In the genomic region with DNA sequence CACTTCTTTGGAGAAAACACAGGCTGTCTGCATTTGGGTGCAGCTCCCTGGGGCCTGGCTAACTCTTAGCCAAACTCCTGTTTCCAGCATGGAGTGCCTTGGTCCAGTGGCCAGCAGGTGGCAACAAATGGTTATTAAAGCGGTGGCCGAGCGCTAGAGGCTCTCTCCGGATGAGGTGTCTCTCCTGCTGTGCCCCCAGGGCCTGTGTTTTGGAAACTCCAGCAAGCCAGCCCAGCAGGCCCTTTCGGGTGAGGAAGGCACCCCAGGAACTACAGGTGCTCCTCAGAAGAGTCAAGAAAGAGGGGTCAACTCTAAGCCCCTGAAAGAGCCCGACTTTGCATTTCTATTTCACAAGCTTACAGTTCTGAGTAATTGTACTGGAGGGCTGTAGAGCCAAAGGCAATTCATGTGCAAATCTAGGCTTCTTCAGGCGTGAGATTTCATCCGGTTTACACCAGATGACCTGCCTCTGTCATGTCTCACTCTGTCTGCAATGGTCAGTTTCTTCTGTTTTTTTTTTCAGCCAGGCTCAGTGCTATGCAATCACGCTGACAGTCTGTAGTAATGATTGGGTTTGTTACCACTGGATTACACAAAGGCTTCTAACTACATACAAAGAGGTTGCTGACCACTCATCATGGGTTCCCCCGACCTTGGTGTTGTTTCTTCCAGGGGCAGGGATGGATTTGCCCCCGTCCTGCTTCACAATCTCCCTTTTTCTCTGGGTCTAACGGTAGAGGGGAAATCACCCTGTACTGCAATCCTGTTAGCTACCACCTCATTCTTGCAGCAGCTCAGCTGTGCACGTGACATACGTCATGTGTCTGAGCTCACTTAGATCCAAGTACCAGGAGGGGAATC, we compare ENCODE assay signal across 8 cellular contexts. TPM values are rescaled to one million over a fixed set of nuclear protein-coding genes. Genes with fewer than 3 reads are reported as not detected.
A peak's percentile ranks its signal among the peaks of the same experiment; 100 is the strongest.
DNase-seq lines count a peak whose midpoint lies in the region; ATAC-seq and TF ChIP-seq lines count a peak whose summit lies in the region.

No MANE protein-coding gene starts in this region.

- no peak overlapping the region for H3K27ac Mint-ChIP-seq in natural killer cell treated with Interleukin-12 subunit alpha and Interleukin-12 subunit beta and Interleukin-15 and Interleukin-18, amount 100 ng/mL, for 72 hours

- TF ChIP-seq POLR2A in uterus (IDR thresholded peaks at IDR 0.05), result no peak

- DNase-seq in 8988T (peak; percentile 73), GM10266 (ENCODE audit: extremely low spot score) (peak; percentile 60), NCI-H226 (peak; percentile 69), fibroblast of pulmonary artery (ENCODE audit: low read depth) (peak; percentile 81), uterus (peak; percentile 52 to 70)
- peak; percentile 47 for DNase-seq in activated CD8-positive, alpha-beta memory T cell treated with anti-CD3 and anti-CD28 coated beads, Interleukin-2, amount 50 U/mL, for 4 hours
- no peak for DNase-seq in natural killer cell treated with Interleukin-12 subunit alpha and Interleukin-12 subunit beta and Interleukin-15 and Interleukin-18, amount 100 ng/mL, for 72 hours (ENCODE audit: low spot score)

- peak; percentile 47 for ATAC-seq in HG03045 (IDR thresholded peaks at IDR 0.05; ENCODE audit: unreplicated experiment)
- peak; percentile 66 to 71 for ATAC-seq in natural killer cell treated with Interleukin-12 subunit alpha and Interleukin-12 subunit beta and Interleukin-15 and Interleukin-18, amount 100 ng/mL, for 72 hours

- no peaks in the 10 kb centered on the region for H3K9me3 ChIP-seq in uterus

- no peaks in the 10 kb centered on the region for H3K36me3 Mint-ChIP-seq in natural killer cell treated with Interleukin-12 subunit alpha and Interleukin-12 subunit beta and Interleukin-15 and Interleukin-18, amount 100 ng/mL, for 72 hours

- H3K4me3 ChIP-seq in fibroblast of pulmonary artery (replicated peaks; ENCODE audit: low read depth, low read length) (no peak overlapping the region), uterus (no peak overlapping the region)

- H3K27me3 ChIP-seq in uterus, result no peaks in the 10 kb centered on the region

- peak; percentile 87 for TF ChIP-seq CTCF in GM10266 (IDR thresholded peaks at IDR 0.05; ENCODE audit: control insufficient read depth, insufficient read depth, low read depth, missing control alignments)
- peak; percentile 86 for TF ChIP-seq CTCF in fibroblast of pulmonary artery (IDR thresholded peaks at IDR 0.05; ENCODE audit: low read length, missing control alignments)
- peak; percentile 68 to 76 (median 70) for TF ChIP-seq CTCF in uterus (IDR thresholded peaks at IDR 0.05)

- no peak overlapping the region for H3K4me3 Mint-ChIP-seq in natural killer cell treated with Interleukin-12 subunit alpha and Interleukin-12 subunit beta and Interleukin-15 and Interleukin-18, amount 100 ng/mL, for 72 hours

- H3K4me1 Mint-ChIP-seq in natural killer cell treated with Interleukin-12 subunit alpha and Interleukin-12 subunit beta and Interleukin-15 and Interleukin-18, amount 100 ng/mL, for 72 hours (ENCODE audit: low read depth in 2 of 2), result no peaks in the 10 kb centered on the region

- H3K9me3 Mint-ChIP-seq in natural killer cell treated with Interleukin-12 subunit alpha and Interleukin-12 subunit beta and Interleukin-15 and Interleukin-18, amount 100 ng/mL, for 72 hours, result no peaks in the 10 kb centered on the region

- no peaks in the 10 kb centered on the region for H3K4me1 ChIP-seq in uterus

- no peak overlapping the region for H3K27ac ChIP-seq in uterus

- H3K36me3 ChIP-seq in uterus, result no peaks in the 10 kb centered on the region

- intact Hi-C loops in uterus (cut with DNase I; ENCODE audit: low total_unique reads), result no loop called here

- peaks cover 8 to 10% of the 10 kb centered on the region in 2 donors for H3K27me3 Mint-ChIP-seq in natural killer cell treated with Interleukin-12 subunit alpha and Interleukin-12 subunit beta and Interleukin-15 and Interleukin-18, amount 100 ng/mL, for 72 hours

RNA-seq across cellular contexts. Expression of a gene that starts 7.6 kb away (rescaled TPM):
- not detected for total RNA-seq in natural killer cell treated with Interleukin-12 subunit alpha and Interleukin-12 subunit beta and Interleukin-15 and Interleukin-18, amount 100 ng/mL, for 72 hours
- total RNA-seq in uterus, result not detected
